Comparison of ENCODE assay signal across 8 cellular contexts in the genomic region with DNA sequence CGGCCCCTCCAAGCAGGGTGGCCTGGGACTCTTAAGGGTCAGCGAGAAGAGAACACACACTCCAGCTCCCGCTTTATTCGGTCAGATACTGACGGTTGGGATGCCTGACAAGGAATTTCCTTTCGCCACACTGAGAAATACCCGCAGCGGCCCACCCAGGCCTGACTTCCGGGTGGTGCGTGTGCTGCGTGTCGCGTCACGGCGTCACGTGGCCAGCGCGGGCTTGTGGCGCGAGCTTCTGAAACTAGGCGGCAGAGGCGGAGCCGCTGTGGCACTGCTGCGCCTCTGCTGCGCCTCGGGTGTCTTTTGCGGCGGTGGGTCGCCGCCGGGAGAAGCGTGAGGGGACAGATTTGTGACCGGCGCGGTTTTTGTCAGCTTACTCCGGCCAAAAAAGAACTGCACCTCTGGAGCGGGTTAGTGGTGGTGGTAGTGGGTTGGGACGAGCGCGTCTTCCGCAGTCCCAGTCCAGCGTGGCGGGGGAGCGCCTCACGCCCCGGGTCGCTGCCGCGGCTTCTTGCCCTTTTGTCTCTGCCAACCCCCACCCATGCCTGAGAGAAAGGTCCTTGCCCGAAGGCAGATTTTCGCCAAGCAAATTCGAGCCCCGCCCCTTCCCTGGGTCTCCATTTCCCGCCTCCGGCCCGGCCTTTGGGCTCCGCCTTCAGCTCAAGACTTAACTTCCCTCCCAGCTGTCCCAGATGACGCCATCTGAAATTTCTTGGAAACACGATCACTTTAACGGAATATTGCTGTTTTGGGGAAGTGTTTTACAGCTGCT. TPM values are rescaled to one million over a fixed set of nuclear protein-coding genes. Genes with fewer than 3 reads are reported as not detected.
DNase-seq lines count a peak whose midpoint lies in the region; ATAC-seq and TF ChIP-seq lines count a peak whose summit lies in the region.

A gene with protein sequence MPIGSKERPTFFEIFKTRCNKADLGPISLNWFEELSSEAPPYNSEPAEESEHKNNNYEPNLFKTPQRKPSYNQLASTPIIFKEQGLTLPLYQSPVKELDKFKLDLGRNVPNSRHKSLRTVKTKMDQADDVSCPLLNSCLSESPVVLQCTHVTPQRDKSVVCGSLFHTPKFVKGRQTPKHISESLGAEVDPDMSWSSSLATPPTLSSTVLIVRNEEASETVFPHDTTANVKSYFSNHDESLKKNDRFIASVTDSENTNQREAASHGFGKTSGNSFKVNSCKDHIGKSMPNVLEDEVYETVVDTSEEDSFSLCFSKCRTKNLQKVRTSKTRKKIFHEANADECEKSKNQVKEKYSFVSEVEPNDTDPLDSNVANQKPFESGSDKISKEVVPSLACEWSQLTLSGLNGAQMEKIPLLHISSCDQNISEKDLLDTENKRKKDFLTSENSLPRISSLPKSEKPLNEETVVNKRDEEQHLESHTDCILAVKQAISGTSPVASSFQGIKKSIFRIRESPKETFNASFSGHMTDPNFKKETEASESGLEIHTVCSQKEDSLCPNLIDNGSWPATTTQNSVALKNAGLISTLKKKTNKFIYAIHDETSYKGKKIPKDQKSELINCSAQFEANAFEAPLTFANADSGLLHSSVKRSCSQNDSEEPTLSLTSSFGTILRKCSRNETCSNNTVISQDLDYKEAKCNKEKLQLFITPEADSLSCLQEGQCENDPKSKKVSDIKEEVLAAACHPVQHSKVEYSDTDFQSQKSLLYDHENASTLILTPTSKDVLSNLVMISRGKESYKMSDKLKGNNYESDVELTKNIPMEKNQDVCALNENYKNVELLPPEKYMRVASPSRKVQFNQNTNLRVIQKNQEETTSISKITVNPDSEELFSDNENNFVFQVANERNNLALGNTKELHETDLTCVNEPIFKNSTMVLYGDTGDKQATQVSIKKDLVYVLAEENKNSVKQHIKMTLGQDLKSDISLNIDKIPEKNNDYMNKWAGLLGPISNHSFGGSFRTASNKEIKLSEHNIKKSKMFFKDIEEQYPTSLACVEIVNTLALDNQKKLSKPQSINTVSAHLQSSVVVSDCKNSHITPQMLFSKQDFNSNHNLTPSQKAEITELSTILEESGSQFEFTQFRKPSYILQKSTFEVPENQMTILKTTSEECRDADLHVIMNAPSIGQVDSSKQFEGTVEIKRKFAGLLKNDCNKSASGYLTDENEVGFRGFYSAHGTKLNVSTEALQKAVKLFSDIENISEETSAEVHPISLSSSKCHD (N-terminal part only) (plus strand): TSS at position 254 of the 775 bp plus-strand sequence. CDS start 953 bp downstream, outside the sequence.
A gene with protein sequence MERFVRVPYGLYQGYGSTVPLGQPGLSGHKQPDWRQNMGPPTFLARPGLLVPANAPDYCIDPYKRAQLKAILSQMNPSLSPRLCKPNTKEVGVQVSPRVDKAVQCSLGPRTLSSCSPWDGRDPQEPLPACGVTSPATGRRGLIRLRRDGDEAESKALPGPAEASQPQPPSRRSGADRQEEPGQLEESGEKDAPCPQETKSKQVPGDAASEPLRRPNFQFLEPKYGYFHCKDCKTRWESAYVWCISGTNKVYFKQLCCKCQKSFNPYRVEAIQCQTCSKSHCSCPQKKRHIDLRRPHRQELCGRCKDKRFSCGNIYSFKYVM (minus strand): TSS at position 109 of the 775 bp plus-strand sequence. CDS start 3,438 bp downstream, outside the sequence.

- POLR2A ChIA-PET in CD8-positive, alpha-beta T cell (lab: Charles Lee): interaction anchor here (0.6 to 2.8 kb wide), 10 partner anchors 9 to 1228 kb away, joined by 3 to 28 read pairs (median 5); a partner anchor contains a TSS

- intact Hi-C loops in CD8-positive, alpha-beta T cell (cut with DNase I, micrococcal nuclease): loop anchor here (1.0 to 10.0 kb wide), 10 partner anchors 113 to 1503 kb away; a partner anchor contains a TSS

- H3K9me3 ChIP-seq in CD8-positive, alpha-beta T cell (ENCODE audit: low read length): no peaks in the 10 kb centered on the region
- H3K9me3 ChIP-seq in effector memory CD4-positive, alpha-beta T cell (ENCODE audit: control insufficient read depth, low read length): no peaks in the 10 kb centered on the region
- no peaks in the 10 kb centered on the region for H3K9me3 ChIP-seq in mesenchymal stem cell (ENCODE audit: control insufficient read depth, low read length)

- no peaks in the 10 kb centered on the region for H3K79me1 ChIP-seq in mesenchymal stem cell (replicated peaks; ENCODE audit: low read length, poor library complexity, severe bottlenecking)

- peak within 1 kb of the TSS; percentile 99 for H3K27ac ChIP-seq in CD8-positive, alpha-beta T cell (ENCODE audit: low read depth, low read length)
- H3K27ac ChIP-seq in effector memory CD4-positive, alpha-beta T cell (ENCODE audit: insufficient read depth, low read length, poor library complexity, severe bottlenecking): peak within 1 kb of the TSS; percentile 94
- peak within 1 kb of the TSS; percentile 78 for H3K27ac ChIP-seq in mesenchymal stem cell (ENCODE audit: low read length, poor library complexity, severe bottlenecking)

- H3K4me3 Mint-ChIP-seq in CD8-positive, alpha-beta T cell: peak within 1 kb of the TSS; percentile 93

- H3K14ac ChIP-seq in mesenchymal stem cell (ENCODE audit: low read length in 2 of 2): no peak within 1 kb of the TSS

- peak within 1 kb of the TSS; percentile 80 to 84 for H3K18ac ChIP-seq in mesenchymal stem cell (ENCODE audit: low read depth in 1 of 2, low read length in 2 of 2)

- peak within 1 kb of the TSS; percentile 100 for H3K27ac Mint-ChIP-seq in CD8-positive, alpha-beta T cell

- no peaks in the 10 kb centered on the region for H3K27me3 ChIP-seq in CD8-positive, alpha-beta T cell (ENCODE audit: insufficient read depth, low read length)
- H3K27me3 ChIP-seq in effector memory CD4-positive, alpha-beta T cell (replicated peaks; ENCODE audit: control insufficient read depth, insufficient read depth, low read length, poor library complexity, severe bottlenecking): no peaks in the 10 kb centered on the region
- H3K27me3 ChIP-seq in mesenchymal stem cell (ENCODE audit: control insufficient read depth in 1 of 2, insufficient read depth in 1 of 2, low read length in 2 of 2): no peaks in the 10 kb centered on the region

- CTCF ChIA-PET in CD8-positive, alpha-beta T cell (lab: Charles Lee): interaction anchor here (0.7 to 0.9 kb wide), 2 partner anchors 48 to 272 kb away, joined by 3 read pairs; no protein-coding TSS in a partner anchor

- peak; percentile 73 to 91 (median 84) for DNase-seq in CD8-positive, alpha-beta T cell
- peak; percentile 85 for DNase-seq in NK-92 treated with Interleukin-12 subunit alpha and Interleukin-12 subunit beta, amount 100 ng/mL, for 24 hours (lab: John Stamatoyannopoulos, UW)
- DNase-seq in activated CD8-positive, alpha-beta memory T cell treated with anti-CD3 and anti-CD28 coated beads for 4 hours (ENCODE audit: low read depth in 2 of 2): peak; percentile 73 to 75
- peak; percentile 71 to 82 (median 75) for DNase-seq in effector memory CD4-positive, alpha-beta T cell
- DNase-seq in mesenchymal stem cell: peak; percentile 93
- peak; percentile 76 for DNase-seq in stimulated activated CD8-positive, alpha-beta memory T cell treated with anti-CD3 and anti-CD28 coated beads, Interleukin-12 subunit alpha, Interleukin-12 subunit beta, amount 100 ng/mL, for 1 hour (ENCODE audit: low read depth)

- peak within 1 kb of the TSS; percentile 100 for H4K8ac ChIP-seq in mesenchymal stem cell (ENCODE audit: low read length)

- peaks cover 8% of the 10 kb centered on the region for H3K36me3 Mint-ChIP-seq in CD8-positive, alpha-beta T cell

- H3K4me3 ChIP-seq in CD8-positive, alpha-beta T cell (ENCODE audit: low read depth, low read length): peak within 1 kb of the TSS; percentile 81
- peak within 1 kb of the TSS; percentile 82 for H3K4me3 ChIP-seq in effector memory CD4-positive, alpha-beta T cell (ENCODE audit: insufficient read depth, low read depth, low read length, poor library complexity, severe bottlenecking)
- H3K4me3 ChIP-seq in mesenchymal stem cell (ENCODE audit: insufficient read depth in 1 of 2, low read depth in 1 of 2, low read length in 2 of 2): peak within 1 kb of the TSS; percentile 88 to 90

- peak within 1 kb of the TSS; percentile 85 for H3K4me2 ChIP-seq in mesenchymal stem cell (ENCODE audit: low read length, poor library complexity, severe bottlenecking)

- no peak within 1 kb of the TSS for H2BK5ac ChIP-seq in mesenchymal stem cell (ENCODE audit: low read depth, low read length, poor library complexity, severe bottlenecking)

- peak within 1 kb of the TSS; percentile 91 for H2AFZ ChIP-seq in mesenchymal stem cell (ENCODE audit: low read depth, low read length)

- no peaks in the 10 kb centered on the region for H3K9me3 Mint-ChIP-seq in CD8-positive, alpha-beta T cell

- peak within 1 kb of the TSS; percentile 98 for H3K9ac ChIP-seq in mesenchymal stem cell (ENCODE audit: low read length)

- WGBS in mesenchymal stem cell: under 1% methylated on average over 50 of the region's 60 CpGs

- H3K4me1 ChIP-seq in CD8-positive, alpha-beta T cell (ENCODE audit: insufficient read depth, low read length): peaks cover 4% of the 10 kb centered on the region
- no peaks in the 10 kb centered on the region for H3K4me1 ChIP-seq in effector memory CD4-positive, alpha-beta T cell (ENCODE audit: control insufficient read depth, insufficient read depth, low read length, poor library complexity, severe bottlenecking)
- no peaks in the 10 kb centered on the region for H3K4me1 ChIP-seq in mesenchymal stem cell (ENCODE audit: control insufficient read depth, insufficient read depth, low read depth, low read length)

- H2AK5ac ChIP-seq in mesenchymal stem cell (ENCODE audit: low read length, severe bottlenecking): no peak within 1 kb of the TSS

- peak within 1 kb of the TSS; percentile 62 for H2BK15ac ChIP-seq in mesenchymal stem cell (ENCODE audit: low read depth, poor library complexity, severe bottlenecking)

- H3K36me3 ChIP-seq in CD8-positive, alpha-beta T cell (ENCODE audit: insufficient read depth, low read length): no peaks in the 10 kb centered on the region
- H3K36me3 ChIP-seq in effector memory CD4-positive, alpha-beta T cell (ENCODE audit: control insufficient read depth, insufficient read depth, low read length): no peaks in the 10 kb centered on the region
- H3K36me3 ChIP-seq in mesenchymal stem cell (ENCODE audit: control insufficient read depth in 1 of 2, insufficient read depth in 2 of 2, low read depth in 1 of 2, low read length in 2 of 2): no peaks in the 10 kb centered on the region

- peak within 1 kb of the TSS in 1 of 2 experiments; percentile 37 for H2BK12ac ChIP-seq in mesenchymal stem cell (ENCODE audit: low read length in 2 of 2)

- H3K4ac ChIP-seq in mesenchymal stem cell (ENCODE audit: low read depth in 1 of 2, low read length in 2 of 2): peak within 1 kb of the TSS; percentile 19 to 39

- H3K27me3 Mint-ChIP-seq in CD8-positive, alpha-beta T cell (ENCODE audit: low read depth): no peaks in the 10 kb centered on the region

- H2BK120ac ChIP-seq in mesenchymal stem cell (ENCODE audit: low read depth, low read length): no peak within 1 kb of the TSS

- ATAC-seq in CD8-positive, alpha-beta T cell: peak; percentile 90
- peak; percentile 91 for ATAC-seq in GM19438 (IDR thresholded peaks at IDR 0.05; ENCODE audit: low read depth, unreplicated experiment)
- peak; percentile 88 for ATAC-seq in HG03565 (IDR thresholded peaks at IDR 0.05; ENCODE audit: unreplicated experiment)

- H3K23ac ChIP-seq in mesenchymal stem cell (ENCODE audit: low read length in 2 of 2): no peak within 1 kb of the TSS

- peaks cover 14% of the 10 kb centered on the region for H3K4me1 Mint-ChIP-seq in CD8-positive, alpha-beta T cell (ENCODE audit: low read depth)

- no peak for TF ChIP-seq CTCF in CD8-positive, alpha-beta T cell (IDR thresholded peaks at IDR 0.05)

- H4K91ac ChIP-seq in mesenchymal stem cell (ENCODE audit: low read length): peak within 1 kb of the TSS; percentile 73

RNA-seq across cellular contexts. Expression of the first gene that starts in this region (rescaled TPM):
- total RNA-seq in CD8-positive, alpha-beta T cell: 1 to 10 TPM; 2.6 to 3.6 TPM
- polyA plus RNA-seq in mesenchymal stem cell (2013, experiment 1 of 2): 1.3 TPM
- 0.75 TPM for polyA plus RNA-seq in mesenchymal stem cell (2013, experiment 2 of 2)

RNA-seq across cellular contexts. Expression of the second gene that starts in this region (rescaled TPM):
- not detected for total RNA-seq in CD8-positive, alpha-beta T cell
- polyA plus RNA-seq in mesenchymal stem cell (2013, experiment 1 of 2): not detected
- not detected for polyA plus RNA-seq in mesenchymal stem cell (2013, experiment 2 of 2)

Comparison
In these comparisons a context has a peak if more than half of its experiments do, and no peak if none do; other contexts are left out.
1. Peak in every context shown above with its lines: DNase-seq, ATAC-seq, H3K4me3 ChIP-seq and H3K27ac ChIP-seq.